In the genomic region with DNA sequence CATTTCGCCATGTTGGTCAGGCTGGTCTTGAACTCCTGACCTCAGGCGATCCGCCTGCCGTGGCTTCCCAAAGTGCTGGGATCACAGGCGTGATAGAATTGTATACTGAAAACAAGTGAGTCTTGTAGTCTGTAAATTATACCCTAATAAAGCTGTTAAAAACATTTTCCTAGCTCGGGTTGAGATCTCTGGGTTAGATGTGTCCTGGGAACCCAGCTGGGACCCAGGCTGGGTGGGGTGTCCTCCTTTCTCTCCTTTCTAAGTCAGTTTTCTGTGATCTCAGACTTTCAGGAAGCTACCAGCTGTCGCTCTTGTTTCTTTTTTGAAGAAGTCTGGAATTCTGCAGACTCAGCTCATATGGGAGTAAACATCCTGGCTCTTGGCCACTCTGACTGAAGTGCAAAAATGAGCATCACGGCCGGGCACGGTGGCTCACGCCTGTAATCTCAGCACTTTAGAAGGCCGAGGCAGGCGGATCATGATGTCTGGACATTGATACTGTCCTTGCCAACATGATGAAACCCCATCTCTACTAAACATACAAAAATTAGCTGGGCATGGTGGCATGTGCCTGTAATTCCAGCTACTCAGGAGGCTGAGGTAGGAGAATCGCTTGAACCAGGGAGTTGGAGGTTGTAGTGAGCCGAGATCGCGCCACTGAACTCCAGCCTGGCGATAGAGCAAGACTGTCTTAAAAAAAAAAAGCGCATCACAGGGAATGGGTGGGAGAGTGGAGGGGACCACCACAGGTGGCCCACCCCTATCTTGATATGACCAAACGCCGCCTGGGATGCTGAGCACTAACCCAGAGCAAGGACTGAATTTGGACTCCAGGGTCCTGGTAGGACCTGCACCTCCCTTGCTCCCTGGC, we compare ENCODE assay signal across 1 cellular context.
A peak's percentile ranks its signal among the peaks of the same experiment; 100 is the strongest.
TF ChIP-seq lines count a peak whose summit lies in the region.

No MANE protein-coding gene starts in this region.

TF ChIP-seq in IMR-90, 13 proteins besides CTCF, POLR2A, EP300 and RAD21:
- TF ChIP-seq MAFK (IDR thresholded peaks at IDR 0.05; ENCODE audit: low read depth, low read length) (peak; percentile 92), CEBPB (IDR thresholded peaks at IDR 0.05; ENCODE audit: low read depth, low read length) (no peak)
